Comparison of ENCODE assay signal across 8 cellular contexts in genomic region chr2:20050104-20050711, GRCh38. TPM values are rescaled to one million over a fixed set of nuclear protein-coding genes. Genes with fewer than 3 reads are reported as not detected.
A peak's percentile ranks its signal among the peaks of the same experiment; 100 is the strongest.
DNase-seq lines count a peak whose midpoint lies in the region; ATAC-seq and TF ChIP-seq lines count a peak whose summit lies in the region.

No MANE protein-coding gene starts in this region.

- peak overlapping the region; percentile 74 for H3K4me3 ChIP-seq in smooth muscle cell

- H3K9me3 Mint-ChIP-seq in activated CD4-positive, alpha-beta T cell treated with anti-CD3 and anti-CD28 coated beads for 36 hours (ENCODE audit: low read depth): no peaks in the 10 kb centered on the region
- H3K9me3 Mint-ChIP-seq in activated CD4-positive, alpha-beta memory T cell treated with anti-CD3 and anti-CD28 coated beads for 36 hours: no peaks in the 10 kb centered on the region

- intact Hi-C loops in activated CD4-positive, alpha-beta T cell treated with anti-CD3 and anti-CD28 coated beads for 36 hours (cut with DNase I, micrococcal nuclease): loop anchor here (2.0 to 5.0 kb wide), 7 partner anchors 61 to 772 kb away; partner anchors contain the start of genes HS1BP3 (in 1 of the 2), LDAH (in 1 of the 2), PUM2 (in 1 of the 2) and RHOB (in 1 of the 2)
- intact Hi-C loops in activated CD4-positive, alpha-beta memory T cell treated with anti-CD3 and anti-CD28 coated beads for 36 hours (cut with micrococcal nuclease): loop anchor here (1.0 to 2.0 kb wide), 3 partner anchors 35 to 773 kb away; partner anchors contain the start of gene LDAH

- no peaks in the 10 kb centered on the region for H3K36me3 Mint-ChIP-seq in activated CD4-positive, alpha-beta T cell treated with anti-CD3 and anti-CD28 coated beads for 36 hours (ENCODE audit: low read depth)
- no peaks in the 10 kb centered on the region for H3K36me3 Mint-ChIP-seq in activated CD4-positive, alpha-beta memory T cell treated with anti-CD3 and anti-CD28 coated beads for 36 hours

- no peak overlapping the region for H3K4me3 Mint-ChIP-seq in activated CD4-positive, alpha-beta T cell treated with anti-CD3 and anti-CD28 coated beads for 36 hours
- no peak overlapping the region for H3K4me3 Mint-ChIP-seq in activated CD4-positive, alpha-beta memory T cell treated with anti-CD3 and anti-CD28 coated beads for 36 hours

- TF ChIP-seq CTCF in smooth muscle cell (IDR thresholded peaks at IDR 0.05; ENCODE audit: borderline replicate concordance, insufficient read depth, poor library complexity, severe bottlenecking): no peak

- no peaks in the 10 kb centered on the region for H3K36me3 ChIP-seq in smooth muscle cell (ENCODE audit: low read depth)

- peak; percentile 56 for DNase-seq in activated CD4-positive, alpha-beta T cell treated with anti-CD3 and anti-CD28 coated beads for 36 hours
- DNase-seq in activated CD4-positive, alpha-beta T cell treated with anti-CD3 and anti-CD28 coated beads for 1 hour: no peak
- DNase-seq in NCI-H510A (lab: John Stamatoyannopoulos, UW) (peak; percentile 32), glomerular visceral epithelial cell (ENCODE audit: extremely low spot score) (peak; percentile 58), smooth muscle cell (lab: John Stamatoyannopoulos, UW; ENCODE audit: unreplicated experiment) (no peak)
- DNase-seq in activated CD4-positive, alpha-beta memory T cell treated with anti-CD3 and anti-CD28 coated beads for 36 hours: peak; percentile 60

- peaks cover 3% of the 10 kb centered on the region for H3K27me3 Mint-ChIP-seq in activated CD4-positive, alpha-beta T cell treated with anti-CD3 and anti-CD28 coated beads for 36 hours
- H3K27me3 Mint-ChIP-seq in activated CD4-positive, alpha-beta memory T cell treated with anti-CD3 and anti-CD28 coated beads for 36 hours: peaks cover 2% of the 10 kb centered on the region

- H3K9me3 ChIP-seq in smooth muscle cell (replicated peaks; ENCODE audit: low read depth): no peaks in the 10 kb centered on the region

- H3K9ac ChIP-seq in smooth muscle cell (ENCODE audit: low read depth): peak overlapping the region; percentile 97

- ATAC-seq in activated CD4-positive, alpha-beta T cell treated with anti-CD3 and anti-CD28 coated beads for 36 hours: peak; percentile 3
- ATAC-seq in HG02884 (IDR thresholded peaks at IDR 0.05; ENCODE audit: unreplicated experiment) (peak; percentile 16), GM19324 (IDR thresholded peaks at IDR 0.05; ENCODE audit: low FRiP score, unreplicated experiment) (no peak)

- peak overlapping the region; percentile 99 for H3K27ac ChIP-seq in smooth muscle cell (ENCODE audit: low read depth)

- H3K27me3 ChIP-seq in smooth muscle cell (ENCODE audit: low read depth): no peaks in the 10 kb centered on the region

- CTCF ChIA-PET in activated CD4-positive, alpha-beta T cell treated with anti-CD3 and anti-CD28 coated beads for 36 hours (lab: Charles Lee): interaction anchor here (0.7 to 2.0 kb wide), 2 partner anchors 11 to 35 kb away, joined by 4 to 11 read pairs; no protein-coding TSS in a partner anchor
- CTCF ChIA-PET in activated CD4-positive, alpha-beta memory T cell treated with anti-CD3 and anti-CD28 coated beads for 36 hours (lab: Charles Lee): interaction anchor here (2.2 kb wide), 1 partner anchor 34 kb away, joined by 8 read pairs; no protein-coding TSS in a partner anchor

- H4K20me1 ChIP-seq in smooth muscle cell (ENCODE audit: low read depth): peaks cover 52% of the 10 kb centered on the region

- no peak overlapping the region for H2AFZ ChIP-seq in smooth muscle cell (ENCODE audit: low read depth)

- H3F3A ChIP-seq in smooth muscle cell (ENCODE audit: low read depth): peaks cover 10% of the 10 kb centered on the region

- peak overlapping the region; percentile 83 for H3K4me2 ChIP-seq in smooth muscle cell

- POLR2A ChIA-PET in activated CD4-positive, alpha-beta T cell treated with anti-CD3 and anti-CD28 coated beads for 36 hours (lab: Charles Lee): no interaction called here
- POLR2A ChIA-PET in activated CD4-positive, alpha-beta memory T cell treated with anti-CD3 and anti-CD28 coated beads for 36 hours (lab: Charles Lee): no interaction called here

- peaks cover 21% of the 10 kb centered on the region for H3K4me1 ChIP-seq in smooth muscle cell (ENCODE audit: low read depth)

- H3K4me1 Mint-ChIP-seq in activated CD4-positive, alpha-beta T cell treated with anti-CD3 and anti-CD28 coated beads for 36 hours: peaks cover 32% of the 10 kb centered on the region
- peaks cover 28% of the 10 kb centered on the region for H3K4me1 Mint-ChIP-seq in activated CD4-positive, alpha-beta memory T cell treated with anti-CD3 and anti-CD28 coated beads for 36 hours (ENCODE audit: low read depth)

- WGBS in smooth muscle cell (ENCODE audit: low lambda C conversion rate): 2% methylated on average over 11 of the region's 11 CpGs

- peaks cover 58% of the 10 kb centered on the region for H3K79me2 ChIP-seq in smooth muscle cell (ENCODE audit: low read depth)

- H3K27ac Mint-ChIP-seq in activated CD4-positive, alpha-beta T cell treated with anti-CD3 and anti-CD28 coated beads for 36 hours: no peak overlapping the region
- no peak overlapping the region for H3K27ac Mint-ChIP-seq in activated CD4-positive, alpha-beta memory T cell treated with anti-CD3 and anti-CD28 coated beads for 36 hours

RNA-seq across cellular contexts. Expression of gene LAPTM4A, which starts 1.2 kb away (rescaled TPM):
- total RNA-seq in activated CD4-positive, alpha-beta T cell treated with anti-CD3 and anti-CD28 coated beads for 36 hours: 10 to 100 TPM; 22.5 to 41.9 TPM
- total RNA-seq in activated CD4-positive, alpha-beta memory T cell treated with anti-CD3 and anti-CD28 coated beads for 36 hours: 10 to 100 TPM; 26.7 to 29.0 TPM
- 423 and 431 TPM in 2 replicates for total RNA-seq in smooth muscle cell
- polyA plus RNA-seq in smooth muscle cell: 466 and 476 TPM in 2 replicates

RNA-seq across cellular contexts. Expression of gene MATN3, which starts 37.7 kb away (rescaled TPM):
- total RNA-seq in activated CD4-positive, alpha-beta T cell treated with anti-CD3 and anti-CD28 coated beads for 36 hours: not detected
- not detected for total RNA-seq in activated CD4-positive, alpha-beta memory T cell treated with anti-CD3 and anti-CD28 coated beads for 36 hours
- total RNA-seq in smooth muscle cell: 5.1 and 5.6 TPM in 2 replicates
- 7.4 and 12.9 TPM in 2 replicates for polyA plus RNA-seq in smooth muscle cell

Comparison
In these comparisons a context has a peak if more than half of its experiments do, and no peak if none do; other contexts are left out.
1. DNase-seq: peak in activated CD4-positive, alpha-beta T cell treated with anti-CD3 and anti-CD28 coated beads for 36 hours (single experiment), NCI-H510A (single experiment), activated CD4-positive, alpha-beta memory T cell treated with anti-CD3 and anti-CD28 coated beads for 36 hours (single experiment) and glomerular visceral epithelial cell (single experiment); none in activated CD4-positive, alpha-beta T cell treated with anti-CD3 and anti-CD28 coated beads for 1 hour (single experiment) and smooth muscle cell (single experiment).